In genomic region chr2:181780159-181781081, GRCh38 we compare ENCODE assay signal across 7 cellular contexts.
DNase-seq lines count a peak whose midpoint lies in the region; ATAC-seq and TF ChIP-seq lines count a peak whose summit lies in the region.

No MANE protein-coding gene starts in this region.

- H3K36me3 Mint-ChIP-seq in WTC11 (no peaks in the 10 kb centered on the region), neural crest cell (ENCODE audit: low read depth) (no peaks in the 10 kb centered on the region), CD14-positive monocyte (no peaks in the 10 kb centered on the region)
- no peaks in the 10 kb centered on the region for H3K36me3 Mint-ChIP-seq in activated naive CD8-positive, alpha-beta T cell treated with anti-CD3 and anti-CD28 coated beads for 36 hours

- H3K4me1 Mint-ChIP-seq in WTC11: peaks cover 18% of the 10 kb centered on the region
- H3K4me1 Mint-ChIP-seq in neural crest cell: peaks cover 72% of the 10 kb centered on the region
- no peaks in the 10 kb centered on the region for H3K4me1 Mint-ChIP-seq in activated naive CD8-positive, alpha-beta T cell treated with anti-CD3 and anti-CD28 coated beads for 36 hours
- H3K4me1 Mint-ChIP-seq in CD14-positive monocyte: peaks cover 18% of the 10 kb centered on the region

- POLR2A ChIA-PET in WTC11 (lab: Charles Lee): no interaction called here

- TF ChIP-seq CTCF in WTC11 (IDR thresholded peaks at IDR 0.05) (no peak), neural crest cell (conservative IDR thresholded peaks at IDR 0.05) (no peak), CD14-positive monocyte (IDR thresholded peaks at IDR 0.05) (no peak)

- H3K4me3 Mint-ChIP-seq in WTC11: no peak overlapping the region
- peak overlapping the region; percentile 32 for H3K4me3 Mint-ChIP-seq in neural crest cell
- no peak overlapping the region for H3K4me3 Mint-ChIP-seq in activated naive CD8-positive, alpha-beta T cell treated with anti-CD3 and anti-CD28 coated beads for 36 hours
- no peak overlapping the region for H3K4me3 Mint-ChIP-seq in CD14-positive monocyte

- no peak for DNase-seq in WTC11 (ENCODE audit: low spot score)
- DNase-seq in neural crest cell (ENCODE audit: low read depth, low spot score): peak; percentile 30
- DNase-seq in activated naive CD8-positive, alpha-beta T cell treated with anti-CD3 and anti-CD28 coated beads for 36 hours: no peak
- DNase-seq in CD14-positive monocyte (ENCODE audit: low spot score): no peak

- CTCF ChIA-PET in WTC11 (lab: Charles Lee): interaction anchor here (0.6 to 0.7 kb wide), 2 partner anchors 15 to 109 kb away, joined by 3 read pairs; no protein-coding TSS in a partner anchor

- ATAC-seq in GM19328 (IDR thresholded peaks at IDR 0.05; ENCODE audit: unreplicated experiment) (peak; percentile 50), HG02970 (IDR thresholded peaks at IDR 0.05; ENCODE audit: low FRiP score, unreplicated experiment) (peak; percentile 77), WTC11 (peak; percentile 36), GM18868 (IDR thresholded peaks at IDR 0.05; ENCODE audit: unreplicated experiment) (no peak)

- H3K27ac Mint-ChIP-seq in WTC11 (no peak overlapping the region), neural crest cell (ENCODE audit: unreplicated experiment) (peak overlapping the region; percentile 97), CD14-positive monocyte (no peak overlapping the region)
- no peak overlapping the region for H3K27ac Mint-ChIP-seq in activated naive CD8-positive, alpha-beta T cell treated with anti-CD3 and anti-CD28 coated beads for 36 hours

- intact Hi-C loops in CD14-positive monocyte (cut with micrococcal nuclease): no loop called here

- H3K27me3 Mint-ChIP-seq in WTC11 (ENCODE audit: low read depth) (no peaks in the 10 kb centered on the region; the same call in 1 of the 2 replicates), neural crest cell (ENCODE audit: low read depth) (no peaks in the 10 kb centered on the region), CD14-positive monocyte (ENCODE audit: low read depth in 3 of 3) (peaks cover 0 to 4% (median 0%) of the 10 kb centered on the region in 3 donors)
- no peaks in the 10 kb centered on the region for H3K27me3 Mint-ChIP-seq in activated naive CD8-positive, alpha-beta T cell treated with anti-CD3 and anti-CD28 coated beads for 36 hours

- no peaks in the 10 kb centered on the region for H3K9me3 Mint-ChIP-seq in WTC11
- H3K9me3 Mint-ChIP-seq in neural crest cell: peaks cover 2% of the 10 kb centered on the region
- H3K9me3 Mint-ChIP-seq in activated naive CD8-positive, alpha-beta T cell treated with anti-CD3 and anti-CD28 coated beads for 36 hours: no peaks in the 10 kb centered on the region
- peaks cover 0 to 2% (median 0%) of the 10 kb centered on the region in 7 donors for H3K9me3 Mint-ChIP-seq in CD14-positive monocyte

TF ChIP-seq in WTC11, 78 proteins besides CTCF, POLR2A, EP300 and RAD21:
- TF ChIP-seq ZSCAN18 (CRISPR knock-in tag; IDR thresholded peaks at IDR 0.05) (no peak), GRHL2 (CRISPR knock-in tag; IDR thresholded peaks at IDR 0.05; ENCODE audit: insufficient replicate concordance, severe bottlenecking) (no peak), ESRRA (CRISPR knock-in tag; IDR thresholded peaks at IDR 0.05; ENCODE audit: borderline replicate concordance) (no peak), CREM (CRISPR knock-in tag; IDR thresholded peaks at IDR 0.05) (no peak), NFYB (CRISPR knock-in tag; conservative IDR thresholded peaks at IDR 0.05; ENCODE audit: low read depth) (no peak), ZNF263 (CRISPR knock-in tag; IDR thresholded peaks at IDR 0.05; ENCODE audit: low read depth) (no peak), TEAD4 (CRISPR knock-in tag; IDR thresholded peaks at IDR 0.05) (no peak), E2F4 (CRISPR knock-in tag; IDR thresholded peaks at IDR 0.05; ENCODE audit: borderline replicate concordance, low read depth) (no peak), CREB1 (CRISPR knock-in tag; IDR thresholded peaks at IDR 0.05) (no peak), NR3C1 (CRISPR knock-in tag; conservative IDR thresholded peaks at IDR 0.05; ENCODE audit: low read depth) (no peak), PRDM15 (CRISPR knock-in tag; IDR thresholded peaks at IDR 0.05) (no peak)
